In genomic region chr20:21706345-21707195, GRCh38 we compare ENCODE assay signal across 2 cellular contexts.
TF ChIP-seq lines count a peak whose summit lies in the region.

No MANE protein-coding gene starts in this region.

TF ChIP-seq in HepG2, 621 proteins besides CTCF, POLR2A, EP300 and RAD21:
- peak; percentile 44; the same call in 1 of the 2 replicates for TF ChIP-seq CREB1 (IDR thresholded peaks at IDR 0.05)
- no peak for TF ChIP-seq CREB1 (CRISPR knock-in tag; IDR thresholded peaks at IDR 0.05)
- no peak for TF ChIP-seq FOXC1 (CRISPR knock-in tag; IDR thresholded peaks at IDR 0.05; ENCODE audit: borderline replicate concordance)
- TF ChIP-seq ZNF687 (CRISPR knock-in tag; IDR thresholded peaks at IDR 0.05): peak; percentile 23; the same call in 1 of the 2 replicates

TF ChIP-seq in endothelial cell of umbilical vein, 7 proteins besides CTCF, POLR2A, EP300 and RAD21:
- TF ChIP-seq EZH2 (IDR thresholded peaks at IDR 0.05; ENCODE audit: borderline replicate concordance, low read depth, low read length, severe bottlenecking) (peak; percentile 78), POLR2AphosphoS5 (IDR thresholded peaks at IDR 0.05; ENCODE audit: insufficient read depth, low read depth, low read length) (no peak)
